Comparison of ENCODE assay signal across 8 cellular contexts in the genomic region with DNA sequence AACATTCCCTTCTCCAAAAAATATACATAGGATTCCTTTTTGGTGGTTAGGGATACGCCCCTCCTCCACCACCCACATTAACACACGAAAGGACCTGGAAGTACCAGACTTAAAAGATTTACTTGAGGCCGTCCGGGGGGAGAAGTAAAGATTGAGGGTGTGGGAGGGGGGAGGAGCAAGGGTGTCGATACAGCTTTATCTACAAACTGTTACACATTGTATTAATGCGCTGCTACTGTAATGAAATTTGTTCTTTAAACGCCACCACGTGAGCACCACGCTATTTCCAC.
DNase-seq lines count a peak whose midpoint lies in the region; ATAC-seq and TF ChIP-seq lines count a peak whose summit lies in the region.

No MANE protein-coding gene starts in this region.

- ATAC-seq in HG02623 (IDR thresholded peaks at IDR 0.05; ENCODE audit: unreplicated experiment) (no peak), GM18870 (IDR thresholded peaks at IDR 0.05; ENCODE audit: unreplicated experiment) (no peak)

- DNase-seq in stimulated activated CD8-positive, alpha-beta memory T cell treated with anti-CD3 and anti-CD28 coated beads, Interleukin-12 subunit alpha, Interleukin-12 subunit beta, amount 100 ng/mL, for 4 hours (ENCODE audit: low read depth) = peak; percentile 7
- no peak for DNase-seq in stimulated activated CD8-positive, alpha-beta memory T cell treated with anti-CD3 and anti-CD28 coated beads, Interleukin-4, amount 100 ng/mL, for 48 hours
- DNase-seq in fibroblast of peridontal ligament (ENCODE audit: extremely low read depth) = peak; percentile 11
- peak; percentile 4 for DNase-seq in putamen (ENCODE audit: low spot score)
- no peak for DNase-seq in AML-193 (lab: John Stamatoyannopoulos, UW)

- H3K27ac ChIP-seq in VCaP = peak overlapping the region; percentile 81

- no peak for TF ChIP-seq CTCF in VCaP (conservative IDR thresholded peaks at IDR 0.05)

Comparison
In these comparisons a context has a peak if more than half of its experiments do, and no peak if none do; other contexts are left out.
1. DNase-seq: peak in stimulated activated CD8-positive, alpha-beta memory T cell treated with anti-CD3 and anti-CD28 coated beads, Interleukin-12 subunit alpha, Interleukin-12 subunit beta, amount 100 ng/mL, for 4 hours (single experiment), fibroblast of peridontal ligament (single experiment) and putamen (single experiment); none in stimulated activated CD8-positive, alpha-beta memory T cell treated with anti-CD3 and anti-CD28 coated beads, Interleukin-4, amount 100 ng/mL, for 48 hours (single experiment) and AML-193 (0 of 2).